Comparison of ENCODE assay signal across 8 cellular contexts in the genomic region with DNA sequence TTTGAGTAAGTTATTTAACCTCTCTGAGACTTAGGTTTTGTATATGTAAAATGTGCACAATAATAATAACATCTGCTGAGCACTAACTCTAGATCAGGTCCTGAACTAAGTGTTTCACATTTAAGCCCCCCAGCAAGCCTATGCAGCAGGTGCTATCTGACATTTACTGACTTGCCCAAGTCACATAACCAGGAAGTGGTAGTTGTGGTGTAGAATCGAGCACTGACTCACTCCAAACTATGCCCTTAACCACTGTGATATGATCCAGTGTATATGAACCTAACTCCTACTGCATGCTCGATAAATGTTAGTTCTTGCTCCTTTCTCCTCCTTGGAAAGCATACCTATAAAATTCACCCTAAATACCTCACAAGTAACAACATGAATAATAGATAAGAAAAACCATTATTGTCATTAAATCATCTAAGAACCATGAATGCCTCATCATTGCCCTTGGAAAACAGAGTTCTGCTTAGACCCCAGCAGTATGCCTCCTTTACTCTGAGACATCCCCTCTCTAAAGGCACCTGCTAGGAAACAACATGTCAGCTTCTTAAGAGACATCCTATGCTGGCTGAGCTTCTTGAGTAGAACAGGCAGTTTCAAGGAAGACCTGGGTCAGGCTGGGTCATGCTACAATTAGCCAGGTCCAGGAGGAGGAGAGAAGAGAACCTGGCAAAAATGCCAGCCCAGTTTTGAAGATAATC. TPM values are rescaled to one million over a fixed set of nuclear protein-coding genes. Genes with fewer than 3 reads are reported as not detected.
DNase-seq lines count a peak whose midpoint lies in the region; ATAC-seq and TF ChIP-seq lines count a peak whose summit lies in the region.

No MANE protein-coding gene starts in this region.

- H3K27ac Mint-ChIP-seq in activated T-helper 17 cell treated with anti-CD3 and anti-CD28 coated beads, Interleukin-2, amount 50 U/mL, for 72 hours: peak overlapping the region; percentile 69

- peaks cover 26% of the 10 kb centered on the region for H3K4me1 ChIP-seq in DND-41 (ENCODE audit: insufficient read depth, low read length)

- no peak for TF ChIP-seq POLR2A in erythroblast (IDR thresholded peaks at IDR 0.05; ENCODE audit: low read length)

- no peaks in the 10 kb centered on the region for H3K9me3 Mint-ChIP-seq in activated T-helper 17 cell treated with anti-CD3 and anti-CD28 coated beads, Interleukin-2, amount 50 U/mL, for 72 hours

- peaks cover 25% of the 10 kb centered on the region for H3K27me3 Mint-ChIP-seq in activated T-helper 17 cell treated with anti-CD3 and anti-CD28 coated beads, Interleukin-2, amount 50 U/mL, for 72 hours

- no peaks in the 10 kb centered on the region for H3K36me3 ChIP-seq in DND-41 (ENCODE audit: insufficient read depth, low read length)

- H3K9me3 ChIP-seq in DND-41 (ENCODE audit: insufficient read depth, low read length, severe bottlenecking): no peaks in the 10 kb centered on the region

- peak overlapping the region; percentile 48 for H3K4me3 Mint-ChIP-seq in activated T-helper 17 cell treated with anti-CD3 and anti-CD28 coated beads, Interleukin-2, amount 50 U/mL, for 72 hours

- H3K4me2 ChIP-seq in DND-41 (ENCODE audit: insufficient read depth, low read length): peak overlapping the region; percentile 48

- H3K9ac ChIP-seq in DND-41 (ENCODE audit: low read depth, low read length): peak overlapping the region; percentile 47

- H3K27ac ChIP-seq in DND-41 (ENCODE audit: low read length): peak overlapping the region; percentile 96

- peak overlapping the region in 1 of 2 experiments; percentile 33; a peak in 2 of 4 replicates for H3K4me3 ChIP-seq in DND-41 (ENCODE audit: low read depth in 1 of 2, low read length in 2 of 2)

- DNase-seq in DND-41 (peak; percentile 74), RPMI8226 (no peak), GM19238 (ENCODE audit: insufficient read length, low spot score) (no peak), erythroblast (lab: John Stamatoyannopoulos, UW) (no peak)
- peak; percentile 38 for DNase-seq in stimulated activated naive CD8-positive, alpha-beta T cell treated with anti-CD3 and anti-CD28 coated beads, Interleukin-15, Interleukin-2, amounts not matched to agents 100 U/mL and 50 U/mL, for 24 hours

- no peaks in the 10 kb centered on the region for H3K36me3 Mint-ChIP-seq in activated T-helper 17 cell treated with anti-CD3 and anti-CD28 coated beads, Interleukin-2, amount 50 U/mL, for 72 hours (ENCODE audit: low read depth)

- ATAC-seq in DND-41 (ENCODE audit: insufficient read depth, low read depth) (peak; percentile 99), GM19467 (IDR thresholded peaks at IDR 0.05; ENCODE audit: unreplicated experiment) (peak; percentile 68), HG03460 (IDR thresholded peaks at IDR 0.05; ENCODE audit: unreplicated experiment) (peak; percentile 66)
- peak; percentile 94 for ATAC-seq in activated T-helper 17 cell treated with anti-CD3 and anti-CD28 coated beads, Interleukin-2, amount 50 U/mL, for 72 hours (replicated peaks)
- peak; percentile 93 for ATAC-seq in stimulated activated naive CD8-positive, alpha-beta T cell treated with anti-CD3 and anti-CD28 coated beads, Interleukin-15, Interleukin-2, amounts not matched to agents 100 U/mL and 50 U/mL, for 24 hours

- H3K27me3 ChIP-seq in DND-41 (ENCODE audit: insufficient read depth, low read length, poor library complexity): no peaks in the 10 kb centered on the region

- H4K20me1 ChIP-seq in DND-41 (ENCODE audit: insufficient read depth, low read length): no peaks in the 10 kb centered on the region

- peak overlapping the region; percentile 86 for H2AFZ ChIP-seq in DND-41 (ENCODE audit: low read depth, low read length)

- H3K4me1 Mint-ChIP-seq in activated T-helper 17 cell treated with anti-CD3 and anti-CD28 coated beads, Interleukin-2, amount 50 U/mL, for 72 hours: peaks cover 22% of the 10 kb centered on the region

- no peak for TF ChIP-seq CTCF in DND-41 (IDR thresholded peaks at IDR 0.05; ENCODE audit: borderline replicate concordance, extremely low read depth, low read length, poor library complexity, severe bottlenecking)

- no peaks in the 10 kb centered on the region for H3K79me2 ChIP-seq in DND-41 (ENCODE audit: insufficient read depth, low read length)

RNA-seq across cellular contexts. Expression of gene SHC4, which starts 3.0 kb away (rescaled TPM):
- 1 to 10 TPM; 1.0 TPM for total RNA-seq in activated T-helper 17 cell treated with anti-CD3 and anti-CD28 coated beads, Interleukin-2, amount 50 U/mL, for 72 hours

Comparison
In these comparisons a context has a peak if more than half of its experiments do, and no peak if none do; other contexts are left out.
1. DNase-seq: peak in DND-41 (single experiment) and stimulated activated naive CD8-positive, alpha-beta T cell treated with anti-CD3 and anti-CD28 coated beads, Interleukin-15, Interleukin-2, amounts not matched to agents 100 U/mL and 50 U/mL, for 24 hours (single experiment); none in RPMI8226 (single experiment), GM19238 (single experiment) and erythroblast (0 of 2).
2. Peak in every context shown above with its lines, with median percentiles within 50 percentile points of each other: ATAC-seq.